ENCODE assay signal across 8 cellular contexts in genomic region chr1:64163972-64164371, GRCh38.
DNase-seq lines count a peak whose midpoint lies in the region; ATAC-seq and TF ChIP-seq lines count a peak whose summit lies in the region.

No MANE protein-coding gene starts in this region.

- H3K4me1 ChIP-seq in KMS-11 (ENCODE audit: low read depth, poor library complexity, severe bottlenecking) = no peaks in the 10 kb centered on the region

- no peak overlapping the region for H3K4me2 ChIP-seq in KMS-11

- ATAC-seq in activated CD4-positive, CD25-positive, alpha-beta regulatory T cell treated with anti-CD3 and anti-CD28 coated beads, Interleukin-2, amount 50 U/mL, for 24 hours = no peak
- no peak for ATAC-seq in HG02623 (IDR thresholded peaks at IDR 0.05; ENCODE audit: unreplicated experiment)

- H4K20me1 ChIP-seq in KMS-11 (ENCODE audit: insufficient read depth) = no peaks in the 10 kb centered on the region

- peak; percentile 74 for TF ChIP-seq CTCF in AG09309 (IDR thresholded peaks at IDR 0.05; ENCODE audit: control insufficient read depth, insufficient read depth, low read depth, low read length, missing control alignments)
- TF ChIP-seq CTCF in KMS-11 (conservative IDR thresholded peaks at IDR 0.05; ENCODE audit: low read depth, low read length) = 0 out of 2 replicates have a peak, but pooled peaks have one; percentile 30
- peak; percentile 61 for TF ChIP-seq CTCF in cardiac fibroblast (IDR thresholded peaks at IDR 0.05; ENCODE audit: low read depth, low read length)

- no peaks in the 10 kb centered on the region for H3K27me3 ChIP-seq in KMS-11 (ENCODE audit: insufficient read depth, low read depth)

- H3K27ac ChIP-seq in KMS-11 = no peak overlapping the region

- no peaks in the 10 kb centered on the region for H3K36me3 ChIP-seq in KMS-11 (ENCODE audit: insufficient read depth)

- no peak overlapping the region for H3K9ac ChIP-seq in KMS-11

- no peak overlapping the region for H2AFZ ChIP-seq in KMS-11 (ENCODE audit: low read depth)

- no peaks in the 10 kb centered on the region for H3K79me2 ChIP-seq in KMS-11 (ENCODE audit: insufficient read depth, low read depth)

- H3K4me3 ChIP-seq in AG09309 (ENCODE audit: control insufficient read depth, low read depth, low read length) (no peak overlapping the region), KMS-11 (IDR thresholded peaks at IDR 0.05; ENCODE audit: insufficient read depth, low read depth, low read length) (no peak overlapping the region), cardiac fibroblast (replicated peaks in 1 of 2; ENCODE audit: low read depth in 2 of 2, low read length in 2 of 2) (no peak overlapping the region)

- peak; percentile 18 for DNase-seq in AG09309 (ENCODE audit: low read depth)
- peak; percentile 67 to 70 for DNase-seq in cardiac fibroblast (ENCODE audit: low read depth in 2 of 2)
- peak; percentile 62 for DNase-seq in left kidney (ENCODE audit: low read depth, low spot score)
- no peak for DNase-seq in activated CD4-positive, alpha-beta T cell treated with anti-CD3 and anti-CD28 coated beads for 48 hours
- no peak for DNase-seq in effector CD8-positive, alpha-beta T cell (lab: John Stamatoyannopoulos, UW)

Comparison
In these comparisons a context has a peak if more than half of its experiments do, and no peak if none do; other contexts are left out.
1. DNase-seq: peak in AG09309 (single experiment), cardiac fibroblast (2 of 2) and left kidney (single experiment); none in activated CD4-positive, alpha-beta T cell treated with anti-CD3 and anti-CD28 coated beads for 48 hours (single experiment) and effector CD8-positive, alpha-beta T cell (single experiment).
2. Peak in every context shown above with its lines, with median percentiles within 50 percentile points of each other: CTCF ChIP-seq.